Comparison of ENCODE assay signal across 1 cellular context in genomic region chr1:87329756-87330200, GRCh38.
TF ChIP-seq lines count a peak whose summit lies in the region.

No MANE protein-coding gene starts in this region.

TF ChIP-seq in IMR-90, 13 proteins besides CTCF, POLR2A, EP300 and RAD21:
- no peak for TF ChIP-seq MXI1 (IDR thresholded peaks at IDR 0.05; ENCODE audit: borderline replicate concordance, low read depth, low read length)
- TF ChIP-seq USF2 (IDR thresholded peaks at IDR 0.05; ENCODE audit: low read depth, low read length) = no peak
- TF ChIP-seq CEBPB (IDR thresholded peaks at IDR 0.05; ENCODE audit: low read depth, low read length) = no peak
- no peak for TF ChIP-seq MAFK (IDR thresholded peaks at IDR 0.05; ENCODE audit: low read depth, low read length)
- TF ChIP-seq SMC3 (IDR thresholded peaks at IDR 0.05; ENCODE audit: low read depth, low read length) = no peak
- no peak for TF ChIP-seq NFE2L2 (IDR thresholded peaks at IDR 0.05; ENCODE audit: low read depth, low read length)
- TF ChIP-seq CHD1 (IDR thresholded peaks at IDR 0.05; ENCODE audit: low read depth, low read length) = no peak
- TF ChIP-seq BHLHE40 (IDR thresholded peaks at IDR 0.05; ENCODE audit: low read depth, low read length) = no peak
- TF ChIP-seq MAZ (IDR thresholded peaks at IDR 0.05; ENCODE audit: borderline replicate concordance, low read depth, low read length) = no peak
- TF ChIP-seq FOS (IDR thresholded peaks at IDR 0.05; ENCODE audit: low read depth, low read length) = no peak
TF ChIP-seq in IMR-90: peak in this region for 0.
